ENCODE assay signal across 16 cellular contexts in the genomic region with DNA sequence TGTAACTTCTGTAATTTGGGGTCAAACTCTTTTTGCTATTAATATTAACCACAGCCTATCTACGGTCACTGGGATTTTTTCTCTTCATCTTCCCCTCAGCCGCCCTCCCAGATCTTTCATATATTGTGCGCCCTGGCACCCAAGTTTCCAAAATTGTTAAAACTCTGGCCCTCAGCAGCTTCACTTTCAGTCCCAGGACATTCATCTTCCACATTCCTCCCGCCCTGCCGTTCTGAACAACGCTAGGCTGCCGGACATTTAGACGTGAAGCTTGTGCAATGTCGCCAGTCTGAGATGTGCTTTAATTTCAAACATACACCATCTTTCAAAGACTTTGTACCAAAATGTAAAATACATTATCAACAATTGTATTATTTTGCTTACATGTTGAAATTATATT. TPM values are rescaled to one million over a fixed set of nuclear protein-coding genes. Genes with fewer than 3 reads are reported as not detected.
DNase-seq lines count a peak whose midpoint lies in the region; ATAC-seq and TF ChIP-seq lines count a peak whose summit lies in the region.
"Had no signal": no experiment of that assay in that cellular context is flagged by ENCODE, and none has a peak within 500 bp of the region (broad histone marks: within the 10 kb centered on the region; RNA-seq: fewer than 3 reads in every experiment).

No MANE protein-coding gene starts in this region.

- no peak for TF ChIP-seq CTCF in endothelial cell (IDR thresholded peaks at IDR 0.05; ENCODE audit: unreplicated experiment)

- no peak for DNase-seq in activated naive CD4-positive, alpha-beta T cell treated with anti-CD3 and anti-CD28 coated beads, Interleukin-2, amount 10 ng/mL, durations not matched to agents 7 days and 5 days
- no peak for DNase-seq in activated naive CD4-positive, alpha-beta T cell treated with Interleukin-2 at 50 U/mL for 16 hours
- DNase-seq in activated CD4-positive, alpha-beta memory T cell treated with anti-CD3 and anti-CD28 coated beads for 36 hours, result no peak
- DNase-seq in endothelial cell (ENCODE audit: low spot score) (no peak), OCI-M2 (lab: John Stamatoyannopoulos, UW; ENCODE audit: unreplicated experiment) (no peak), HEK293T (ENCODE audit: extremely low spot score) (no peak), EL (no peak)
- no peak for DNase-seq in stimulated activated naive B cell treated with anti-CD40 and anti-IgM and Interleukin-4, amounts not matched to agents 10 μg/mL and 1 μg/mL and 100 μg/mL, for 72 hours
- DNase-seq: DMS153; foreskin melanocyte; NCI-H187 treated with DMSO at 0.1 percent for 48 hours; NCI-H524 treated with DMSO at 0.1 percent for 48 hours; occipital lobe; stimulated activated CD4-positive, alpha-beta T cell treated with anti-CD3 and anti-CD28 coated beads, Interleukin-2, amount 100 ng/mL, for 48 hours; stimulated activated CD8-positive, alpha-beta memory T cell treated with anti-CD3 and anti-CD28 coated beads, Interleukin-4, amount 100 ng/mL, for 48 hours; upper lobe of left lung had no signal

- intact Hi-C loops in activated CD4-positive, alpha-beta memory T cell treated with anti-CD3 and anti-CD28 coated beads for 36 hours (cut with micrococcal nuclease), result no loop called here

- ATAC-seq in stimulated activated naive B cell treated with anti-CD40 and anti-IgM and Interleukin-4, amounts not matched to agents 10 μg/mL and 1 μg/mL and 100 μg/mL, for 72 hours (replicated peaks), result no peak

- POLR2A ChIA-PET in activated CD4-positive, alpha-beta memory T cell treated with anti-CD3 and anti-CD28 coated beads for 36 hours (lab: Charles Lee), result interaction anchor here (1.0 kb wide), 1 partner anchor 27 kb away, joined by 3 read pairs; no protein-coding TSS in a partner anchor
- POLR2A ChIA-PET in HEK293T (lab: Yijun Ruan, JAX), result no interaction called here

- CTCF ChIA-PET in activated naive CD4-positive, alpha-beta T cell treated with anti-CD3 and anti-CD28 coated beads, Interleukin-2, amount 10 ng/mL, durations not matched to agents 7 days and 5 days (lab: Charles Lee), result no interaction called here
- CTCF ChIA-PET in activated CD4-positive, alpha-beta memory T cell treated with anti-CD3 and anti-CD28 coated beads for 36 hours (lab: Charles Lee), result no interaction called here
- CTCF ChIA-PET in HEK293T (lab: Yijun Ruan, JAX), result no interaction called here

- peak overlapping the region; percentile 97 for H3K27ac Mint-ChIP-seq in activated naive CD4-positive, alpha-beta T cell treated with anti-CD3 and anti-CD28 coated beads, Interleukin-2, amount 10 ng/mL, durations not matched to agents 7 days and 5 days
- H3K27ac Mint-ChIP-seq in activated CD4-positive, alpha-beta memory T cell treated with anti-CD3 and anti-CD28 coated beads for 36 hours, result peak overlapping the region; percentile 58
- H3K27ac Mint-ChIP-seq in endothelial cell (ENCODE audit: unreplicated experiment), result peak overlapping the region; percentile 80
- H3K27ac Mint-ChIP-seq in stimulated activated naive B cell treated with anti-CD40 and anti-IgM and Interleukin-4, amounts not matched to agents 10 μg/mL and 1 μg/mL and 100 μg/mL, for 72 hours, result peak overlapping the region; percentile 99

- peaks cover 5% of the 10 kb centered on the region for H3K9me3 Mint-ChIP-seq in activated naive CD4-positive, alpha-beta T cell treated with anti-CD3 and anti-CD28 coated beads, Interleukin-2, amount 10 ng/mL, durations not matched to agents 7 days and 5 days
- peaks cover 4% of the 10 kb centered on the region for H3K9me3 Mint-ChIP-seq in activated CD4-positive, alpha-beta memory T cell treated with anti-CD3 and anti-CD28 coated beads for 36 hours
- H3K9me3 Mint-ChIP-seq in endothelial cell (ENCODE audit: unreplicated experiment), result no peaks in the 10 kb centered on the region
- H3K9me3 Mint-ChIP-seq in stimulated activated naive B cell treated with anti-CD40 and anti-IgM and Interleukin-4, amounts not matched to agents 10 μg/mL and 1 μg/mL and 100 μg/mL, for 72 hours, result peaks cover 4 to 13% of the 10 kb centered on the region in 2 donors

- peaks cover 38% of the 10 kb centered on the region for H3K4me1 Mint-ChIP-seq in activated naive CD4-positive, alpha-beta T cell treated with anti-CD3 and anti-CD28 coated beads, Interleukin-2, amount 10 ng/mL, durations not matched to agents 7 days and 5 days
- peaks cover 36% of the 10 kb centered on the region for H3K4me1 Mint-ChIP-seq in activated CD4-positive, alpha-beta memory T cell treated with anti-CD3 and anti-CD28 coated beads for 36 hours (ENCODE audit: low read depth)
- peaks cover 42% of the 10 kb centered on the region for H3K4me1 Mint-ChIP-seq in endothelial cell (ENCODE audit: unreplicated experiment)
- H3K4me1 Mint-ChIP-seq in stimulated activated naive B cell treated with anti-CD40 and anti-IgM and Interleukin-4, amounts not matched to agents 10 μg/mL and 1 μg/mL and 100 μg/mL, for 72 hours, result peaks cover 32 to 39% of the 10 kb centered on the region in 2 donors

- H3K27me3 Mint-ChIP-seq in activated naive CD4-positive, alpha-beta T cell treated with anti-CD3 and anti-CD28 coated beads, Interleukin-2, amount 10 ng/mL, durations not matched to agents 7 days and 5 days, result no peaks in the 10 kb centered on the region
- H3K27me3 Mint-ChIP-seq in activated CD4-positive, alpha-beta memory T cell treated with anti-CD3 and anti-CD28 coated beads for 36 hours, result no peaks in the 10 kb centered on the region
- peaks cover 6% of the 10 kb centered on the region for H3K27me3 Mint-ChIP-seq in endothelial cell (ENCODE audit: unreplicated experiment)
- no peaks in the 10 kb centered on the region for H3K27me3 Mint-ChIP-seq in stimulated activated naive B cell treated with anti-CD40 and anti-IgM and Interleukin-4, amounts not matched to agents 10 μg/mL and 1 μg/mL and 100 μg/mL, for 72 hours

- H3K4me3 Mint-ChIP-seq in activated naive CD4-positive, alpha-beta T cell treated with anti-CD3 and anti-CD28 coated beads, Interleukin-2, amount 10 ng/mL, durations not matched to agents 7 days and 5 days, result peak overlapping the region; percentile 95
- peak overlapping the region; percentile 95 for H3K4me3 Mint-ChIP-seq in activated CD4-positive, alpha-beta memory T cell treated with anti-CD3 and anti-CD28 coated beads for 36 hours
- H3K4me3 Mint-ChIP-seq in endothelial cell (ENCODE audit: unreplicated experiment), result peak overlapping the region; percentile 61
- peak overlapping the region; percentile 93 to 97 for H3K4me3 Mint-ChIP-seq in stimulated activated naive B cell treated with anti-CD40 and anti-IgM and Interleukin-4, amounts not matched to agents 10 μg/mL and 1 μg/mL and 100 μg/mL, for 72 hours

- peaks cover 14% of the 10 kb centered on the region for H3K36me3 Mint-ChIP-seq in activated naive CD4-positive, alpha-beta T cell treated with anti-CD3 and anti-CD28 coated beads, Interleukin-2, amount 10 ng/mL, durations not matched to agents 7 days and 5 days
- H3K36me3 Mint-ChIP-seq in activated CD4-positive, alpha-beta memory T cell treated with anti-CD3 and anti-CD28 coated beads for 36 hours, result peaks cover 10% of the 10 kb centered on the region
- peaks cover 12% of the 10 kb centered on the region for H3K36me3 Mint-ChIP-seq in endothelial cell (ENCODE audit: low read depth, unreplicated experiment)
- H3K36me3 Mint-ChIP-seq in stimulated activated naive B cell treated with anti-CD40 and anti-IgM and Interleukin-4, amounts not matched to agents 10 μg/mL and 1 μg/mL and 100 μg/mL, for 72 hours, result peaks cover 34 to 54% of the 10 kb centered on the region in 2 donors

TF ChIP-seq in HEK293T, 16 proteins besides CTCF, POLR2A, EP300 and RAD21:
- TF ChIP-seq, protein P1, sequence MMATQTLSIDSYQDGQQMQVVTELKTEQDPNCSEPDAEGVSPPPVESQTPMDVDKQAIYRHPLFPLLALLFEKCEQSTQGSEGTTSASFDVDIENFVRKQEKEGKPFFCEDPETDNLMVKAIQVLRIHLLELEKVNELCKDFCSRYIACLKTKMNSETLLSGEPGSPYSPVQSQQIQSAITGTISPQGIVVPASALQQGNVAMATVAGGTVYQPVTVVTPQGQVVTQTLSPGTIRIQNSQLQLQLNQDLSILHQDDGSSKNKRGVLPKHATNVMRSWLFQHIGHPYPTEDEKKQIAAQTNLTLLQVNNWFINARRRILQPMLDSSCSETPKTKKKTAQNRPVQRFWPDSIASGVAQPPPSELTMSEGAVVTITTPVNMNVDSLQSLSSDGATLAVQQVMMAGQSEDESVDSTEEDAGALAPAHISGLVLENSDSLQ (IDR thresholded peaks at IDR 0.05), result no peak
- TF ChIP-seq ARNT (IDR thresholded peaks at IDR 0.05), result no peak
- no peak for TF ChIP-seq ELF4 (IDR thresholded peaks at IDR 0.05)
- TF ChIP-seq FOXK2 (IDR thresholded peaks at IDR 0.05), result no peak
- TF ChIP-seq FOXA1 (IDR thresholded peaks at IDR 0.05), result no peak
- TF ChIP-seq LEF1 (IDR thresholded peaks at IDR 0.05; ENCODE audit: borderline replicate concordance), result no peak
- TF ChIP-seq NFRKB (IDR thresholded peaks at IDR 0.05), result no peak
- no peak for TF ChIP-seq L3MBTL2 (conservative IDR thresholded peaks at IDR 0.05)
- no peak for TF ChIP-seq CTBP1 (IDR thresholded peaks at IDR 0.05; ENCODE audit: borderline replicate concordance)

RNA-seq across cellular contexts. Expression of a gene that starts 1.8 kb away (rescaled TPM):
- 10 to 100 TPM; 20.8 to 21.8 TPM for total RNA-seq in activated CD4-positive, alpha-beta memory T cell treated with anti-CD3 and anti-CD28 coated beads for 36 hours
- 26.3 TPM for total RNA-seq in endothelial cell (ENCODE audit: unreplicated experiment)
